ENCODE assay signal across 24 cellular contexts in the genomic region with DNA sequence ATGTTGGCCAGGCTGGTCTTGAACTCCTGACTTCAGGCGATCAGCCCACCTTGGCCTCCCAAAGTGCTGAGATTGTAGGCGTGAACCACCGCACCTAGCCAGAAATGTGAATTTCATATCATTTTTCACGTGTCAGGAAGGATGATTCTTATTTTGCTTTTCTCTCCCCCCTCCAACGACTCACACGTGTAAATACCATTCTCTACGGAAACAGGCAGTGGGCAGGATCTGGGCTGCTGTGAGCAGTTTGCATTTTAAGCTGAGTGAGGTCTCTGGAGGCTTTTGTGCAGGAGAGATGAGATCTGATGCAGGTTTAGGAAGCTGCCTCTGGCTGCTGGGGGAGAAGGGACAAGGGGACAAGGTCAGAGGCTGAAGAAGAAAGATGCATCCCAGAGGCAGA. TPM values are rescaled to one million over a fixed set of nuclear protein-coding genes. Genes with fewer than 3 reads are reported as not detected.
DNase-seq lines count a peak whose midpoint lies in the region; ATAC-seq and TF ChIP-seq lines count a peak whose summit lies in the region.
"Had no signal": no experiment of that assay in that cellular context is flagged by ENCODE, and none has a peak within 500 bp of the region (broad histone marks: within the 10 kb centered on the region; RNA-seq: fewer than 3 reads in every experiment).

No MANE protein-coding gene starts in this region.

- no peaks in the 10 kb centered on the region for H3K9me2 ChIP-seq in Karpas-422 (replicated peaks; ENCODE audit: insufficient read depth, low read length)

- peak; percentile 52 for DNase-seq in Karpas-422
- no peak for DNase-seq in glutamatergic neuron
- DNase-seq in trophoblast cell, result no peak
- DNase-seq in NCI-H82 (lab: John Stamatoyannopoulos, UW), result no peak
- DNase-seq in C1 segment of cervical spinal cord (lab: John Stamatoyannopoulos, UW), result no peak
- DNase-seq: AML-193, Calu3, DND-41, GM23248, H9, HFFc6, NCI-H1048, NCI-H1417, NCI-H1694, NCI-H2029 treated with DMSO at 0.1 percent for 48 hours, NCI-H446 treated with DMSO at 0.1 percent for 48 hours, NCI-H526, SHP77 treated with DMSO at 0.1 percent for 48 hours had no signal

- WGBS in trophoblast cell (ENCODE audit: extremely low coverage, insufficient coverage, insufficient read length), result no CpG with 5 or more reads among the region's 7 CpGs

- no peak overlapping the region for H4K91ac ChIP-seq in trophoblast cell (ENCODE audit: low read depth, low read length)

- no peak overlapping the region for H2BK5ac ChIP-seq in trophoblast cell (ENCODE audit: low read depth, low read length, poor library complexity)

- H2AFZ ChIP-seq in Karpas-422 (ENCODE audit: low read length) (no peak overlapping the region), trophoblast cell (ENCODE audit: insufficient read depth, low read length, poor library complexity) (no peak overlapping the region)
- H2AFZ ChIP-seq: GM23248 had no signal

- no peak overlapping the region for H2BK120ac ChIP-seq in trophoblast cell (ENCODE audit: insufficient read depth, low read length, poor library complexity)

- H3K27me3 ChIP-seq in BLaER1, result peaks cover 27% of the 10 kb centered on the region
- H3K27me3 ChIP-seq in Karpas-422 (ENCODE audit: low read length), result no peaks in the 10 kb centered on the region
- peaks cover 4% of the 10 kb centered on the region for H3K27me3 ChIP-seq in trophoblast cell (ENCODE audit: insufficient read depth, low read length)

- H3K4me2 ChIP-seq in BLaER1, result peak overlapping the region; percentile 85
- H3K4me2 ChIP-seq in Karpas-422 (ENCODE audit: low read depth, low read length, poor library complexity, severe bottlenecking), result peak overlapping the region; percentile 6
- no peak overlapping the region for H3K4me2 ChIP-seq in trophoblast cell (ENCODE audit: low read length)
- H3K4me2 ChIP-seq: KMS-11 had no signal

- H4K8ac ChIP-seq in trophoblast cell (ENCODE audit: low read depth, low read length), result no peak overlapping the region

- H3K27ac Mint-ChIP-seq in glutamatergic neuron (ENCODE audit: unreplicated experiment), result peak overlapping the region; percentile 16
- H3K27ac Mint-ChIP-seq: H9, HFFc6 had no signal

- H3K18ac ChIP-seq in trophoblast cell (ENCODE audit: low read length), result no peak overlapping the region

- H3K36me3 ChIP-seq in BLaER1 (no peaks in the 10 kb centered on the region), Karpas-422 (ENCODE audit: insufficient read depth, low read length) (no peaks in the 10 kb centered on the region), trophoblast cell (ENCODE audit: control insufficient read depth in 1 of 2, insufficient read depth in 2 of 2, low read length in 2 of 2) (no peaks in the 10 kb centered on the region)

- H3K27ac ChIP-seq in BLaER1, result peak overlapping the region; percentile 63
- H3K27ac ChIP-seq in Karpas-422 (ENCODE audit: low read length), result no peak overlapping the region
- no peak overlapping the region for H3K27ac ChIP-seq in trophoblast cell (ENCODE audit: low read depth, low read length)
- H3K27ac ChIP-seq: GM23248, KMS-11 had no signal

- peaks cover 8% of the 10 kb centered on the region for H3K36me3 Mint-ChIP-seq in glutamatergic neuron (ENCODE audit: unreplicated experiment)

- H3K9me3 ChIP-seq in BLaER1 (peaks cover 8% of the 10 kb centered on the region; the same call in 1 of the 2 replicates), Karpas-422 (ENCODE audit: low read length) (peaks cover 10% of the 10 kb centered on the region), trophoblast cell (ENCODE audit: insufficient read depth, low read depth, low read length) (peaks cover 2% of the 10 kb centered on the region)

- peaks cover 13% of the 10 kb centered on the region for H3K27me3 Mint-ChIP-seq in glutamatergic neuron (ENCODE audit: unreplicated experiment)

- H2BK12ac ChIP-seq in trophoblast cell (ENCODE audit: low read length), result no peak overlapping the region

- H4K20me1 ChIP-seq in BLaER1 (no peaks in the 10 kb centered on the region), Karpas-422 (ENCODE audit: insufficient read depth, low read depth, low read length) (no peaks in the 10 kb centered on the region)

- no peak for ATAC-seq in HG03135 (IDR thresholded peaks at IDR 0.05; ENCODE audit: unreplicated experiment)
- ATAC-seq: Panc1 had no signal

- H2AK5ac ChIP-seq in trophoblast cell (ENCODE audit: low read length), result no peak overlapping the region

- no peak for TF ChIP-seq CTCF in glutamatergic neuron (IDR thresholded peaks at IDR 0.05; ENCODE audit: partially characterized antibody, unreplicated experiment)

- H3K4me1 ChIP-seq in BLaER1 (peaks cover 34% of the 10 kb centered on the region), Karpas-422 (ENCODE audit: low read length) (peaks cover 10% of the 10 kb centered on the region), trophoblast cell (ENCODE audit: control insufficient read depth in 1 of 2, insufficient read depth in 2 of 2, low read length in 2 of 2) (peaks cover 0 to 2% of the 10 kb centered on the region in 2 experiments)

- H3K79me1 ChIP-seq in trophoblast cell (ENCODE audit: low read length), result no peaks in the 10 kb centered on the region

- H3K79me2 ChIP-seq in Karpas-422 (ENCODE audit: low read length), result no peaks in the 10 kb centered on the region
- no peaks in the 10 kb centered on the region for H3K79me2 ChIP-seq in trophoblast cell (ENCODE audit: control insufficient read depth, insufficient read depth, low read length, poor library complexity)

- peaks cover 20% of the 10 kb centered on the region for H3K4me1 Mint-ChIP-seq in glutamatergic neuron (ENCODE audit: low read depth, unreplicated experiment)

- H3K14ac ChIP-seq in trophoblast cell (ENCODE audit: low read length), result no peak overlapping the region

- H3K4me3 Mint-ChIP-seq in glutamatergic neuron (ENCODE audit: unreplicated experiment), result peak overlapping the region; percentile 49
- H3K4me3 Mint-ChIP-seq: H9, HFFc6, IgD-negative memory B cell had no signal

- H3K4me3 ChIP-seq in BLaER1, result no peak overlapping the region
- H3K4me3 ChIP-seq in Karpas-422 (ENCODE audit: low read length), result no peak overlapping the region; the same call in 1 of the 2 replicates
- peak overlapping the region; percentile 39 for H3K4me3 ChIP-seq in trophoblast cell (ENCODE audit: low read depth, low read length)
- H3K4me3 ChIP-seq: GM23248 had no signal

- no peak overlapping the region for H3K4ac ChIP-seq in trophoblast cell (ENCODE audit: low read depth, low read length)

- H3K9me3 Mint-ChIP-seq in glutamatergic neuron (ENCODE audit: unreplicated experiment), result peaks cover 13% of the 10 kb centered on the region

- H3K23ac ChIP-seq in trophoblast cell (ENCODE audit: low read length), result no peak overlapping the region

- peak overlapping the region; percentile 38; the same call in 1 of the 2 replicates for H3K9ac ChIP-seq in BLaER1
- peak overlapping the region; percentile 21; the same call in 1 of the 2 replicates for H3K9ac ChIP-seq in Karpas-422 (ENCODE audit: low read length)
- no peak overlapping the region for H3K9ac ChIP-seq in trophoblast cell (ENCODE audit: low read length)
- H3K9ac ChIP-seq: GM23248, KMS-11 had no signal

- H4K12ac ChIP-seq in trophoblast cell (ENCODE audit: low read depth, low read length), result no peak overlapping the region

RNA-seq across cellular contexts. Expression of a gene that starts 11.9 kb away (rescaled TPM):
- total RNA-seq in Karpas-422 (2014; rRNA removed; shearing (Covaris generic); ENCODE audit: low replicate concordance), result 0.71 and 1.1 TPM in 2 replicates
- total RNA-seq in glutamatergic neuron (ENCODE audit: unreplicated experiment), result 6.1 TPM
- 0.18 and 0.27 TPM in 2 replicates for polyA plus RNA-seq in trophoblast cell (2013)
- polyA plus RNA-seq: IgD-negative memory B cell had no signal

RNA-seq across cellular contexts. Expression of a gene that starts 12.0 kb away (rescaled TPM):
- total RNA-seq in Karpas-422 (2014; rRNA removed; shearing (Covaris generic); ENCODE audit: low replicate concordance), result 23.0 and 40.3 TPM in 2 replicates
- 48.3 TPM for total RNA-seq in glutamatergic neuron (ENCODE audit: unreplicated experiment)
- polyA plus RNA-seq in trophoblast cell (2013), result 16.3 and 18.5 TPM in 2 replicates

RNA-seq across cellular contexts. Expression of a gene that starts 35.0 kb away (rescaled TPM):
- not detected in 2 replicates for total RNA-seq in Karpas-422 (2014; rRNA removed; shearing (Covaris generic); ENCODE audit: low replicate concordance)
- not detected for total RNA-seq in glutamatergic neuron (ENCODE audit: unreplicated experiment)
- polyA plus RNA-seq in trophoblast cell (2013), result 1.3 and 1.4 TPM in 2 replicates
- total RNA-seq: GM23248, OCI-LY7 had no signal

RNA-seq across cellular contexts. Expression of a gene that starts 40.9 kb away (rescaled TPM):
- total RNA-seq in Karpas-422 (2014; rRNA removed; shearing (Covaris generic); ENCODE audit: low replicate concordance), result not detected in 2 replicates
- total RNA-seq in glutamatergic neuron (ENCODE audit: unreplicated experiment), result not detected
- 0.28 and 0.33 TPM in 2 replicates for polyA plus RNA-seq in trophoblast cell (2013)
- total RNA-seq: GM23248, HFFc6 had no signal
- polyA plus RNA-seq: GM23248, IgD-negative memory B cell had no signal

RNA-seq across cellular contexts. Expression of a gene that starts 52.5 kb away (rescaled TPM):
- 5.6 and 16.7 TPM in 2 replicates for total RNA-seq in Karpas-422 (2014; rRNA removed; shearing (Covaris generic); ENCODE audit: low replicate concordance)
- total RNA-seq in glutamatergic neuron (ENCODE audit: unreplicated experiment), result 18.7 TPM
- polyA plus RNA-seq in trophoblast cell (2013), result 16.3 and 17.4 TPM in 2 replicates
